In genomic region chr1:8003431-8004112, GRCh38 we compare ENCODE assay signal across 14 cellular contexts. TPM values are rescaled to one million over a fixed set of nuclear protein-coding genes. Genes with fewer than 3 reads are reported as not detected.
DNase-seq lines count a peak whose midpoint lies in the region; TF ChIP-seq lines count a peak whose summit lies in the region.
"Had no signal": no experiment of that assay in that cellular context is flagged by ENCODE, and none has a peak within 500 bp of the region (broad histone marks: within the 10 kb centered on the region; RNA-seq: fewer than 3 reads in every experiment).

No MANE protein-coding gene starts in this region.

- no peaks in the 10 kb centered on the region for H3K27me3 Mint-ChIP-seq in HFFc6 (ENCODE audit: insufficient read depth)
- no peaks in the 10 kb centered on the region for H3K27me3 Mint-ChIP-seq in brain
- H3K27me3 Mint-ChIP-seq in activated T-helper 1 cell treated with anti-CD3 and anti-CD28 coated beads, Interleukin-12 subunit alpha, Interleukin-12 subunit beta, Interleukin-2, Interleukin-4 antibody, amounts not matched to agents 30 ng/mL and 10 ng/mL and 1 ng/mL, durations not matched to agents 14 hours and 24 hours and 36 hours (ENCODE audit: insufficient read depth): no peaks in the 10 kb centered on the region
- H3K27me3 Mint-ChIP-seq: naive B cell had no signal

- H3K9ac ChIP-seq in stomach smooth muscle (ENCODE audit: low read length in 2 of 2): no peak overlapping the region

- peak overlapping the region; percentile 95 for H3K27ac Mint-ChIP-seq in HFFc6
- H3K27ac Mint-ChIP-seq in brain: peak overlapping the region in 4 of 5 experiments; percentile 7 to 69 (median 32)
- no peak overlapping the region for H3K27ac Mint-ChIP-seq in activated T-helper 1 cell treated with anti-CD3 and anti-CD28 coated beads, Interleukin-12 subunit alpha, Interleukin-12 subunit beta, Interleukin-2, Interleukin-4 antibody, amounts not matched to agents 30 ng/mL and 10 ng/mL and 1 ng/mL, durations not matched to agents 14 hours and 24 hours and 36 hours
- H3K27ac Mint-ChIP-seq: CD8-positive, alpha-beta T cell had no signal

- H3K9me3 Mint-ChIP-seq in HFFc6: no peaks in the 10 kb centered on the region
- no peaks in the 10 kb centered on the region for H3K9me3 Mint-ChIP-seq in brain
- H3K9me3 Mint-ChIP-seq in activated T-helper 1 cell treated with anti-CD3 and anti-CD28 coated beads, Interleukin-12 subunit alpha, Interleukin-12 subunit beta, Interleukin-2, Interleukin-4 antibody, amounts not matched to agents 30 ng/mL and 10 ng/mL and 1 ng/mL, durations not matched to agents 14 hours and 24 hours and 36 hours: no peaks in the 10 kb centered on the region
- H3K9me3 Mint-ChIP-seq: CD8-positive, alpha-beta T cell; naive B cell had no signal

- peaks cover 42% of the 10 kb centered on the region for H3K4me1 Mint-ChIP-seq in HFFc6 (ENCODE audit: low read depth)
- peaks cover 12% of the 10 kb centered on the region for H3K4me1 Mint-ChIP-seq in brain
- no peaks in the 10 kb centered on the region for H3K4me1 Mint-ChIP-seq in activated T-helper 1 cell treated with anti-CD3 and anti-CD28 coated beads, Interleukin-12 subunit alpha, Interleukin-12 subunit beta, Interleukin-2, Interleukin-4 antibody, amounts not matched to agents 30 ng/mL and 10 ng/mL and 1 ng/mL, durations not matched to agents 14 hours and 24 hours and 36 hours (ENCODE audit: low read depth)
- H3K4me1 Mint-ChIP-seq: naive B cell had no signal

- H3K27ac ChIP-seq in stomach smooth muscle (ENCODE audit: low read length): peak overlapping the region; percentile 75

- peaks cover 22% of the 10 kb centered on the region for H3K4me1 ChIP-seq in stomach smooth muscle (ENCODE audit: control insufficient read depth, insufficient read depth, low read length)

- H3K9me3 ChIP-seq in stomach smooth muscle (ENCODE audit: control insufficient read depth in 2 of 2, low read length in 2 of 2): no peaks in the 10 kb centered on the region

- DNase-seq in HFFc6 (no peak), iris pigment epithelial cell (ENCODE audit: low read depth) (peak; percentile 24), Ammon's horn (ENCODE audit: low spot score) (no peak), pons (ENCODE audit: low spot score) (no peak), DMS79 treated with DMSO at 0.1 percent for 48 hours (lab: John Stamatoyannopoulos, UW) (no peak)
- no peak for DNase-seq in activated T-helper 1 cell treated with anti-CD3 and anti-CD28 coated beads, Interleukin-12 subunit alpha, Interleukin-12 subunit beta, Interleukin-2, Interleukin-4 antibody, amounts not matched to agents 30 ng/mL and 10 ng/mL and 1 ng/mL, durations not matched to agents 14 hours and 24 hours and 36 hours (ENCODE audit: low spot score)
- DNase-seq: activated CD4-positive, alpha-beta T cell treated with anti-CD3 and anti-CD28 coated beads for 4 hours; CD8-positive, alpha-beta T cell; GF-D8; Karpas-422; naive B cell; NCI-H2029 had no signal

- H3K36me3 Mint-ChIP-seq in HFFc6 (ENCODE audit: low read depth) (peaks cover 5% of the 10 kb centered on the region; the same call in 1 of the 2 replicates), brain (no peaks in the 10 kb centered on the region)
- H3K36me3 Mint-ChIP-seq in activated T-helper 1 cell treated with anti-CD3 and anti-CD28 coated beads, Interleukin-12 subunit alpha, Interleukin-12 subunit beta, Interleukin-2, Interleukin-4 antibody, amounts not matched to agents 30 ng/mL and 10 ng/mL and 1 ng/mL, durations not matched to agents 14 hours and 24 hours and 36 hours (ENCODE audit: low read depth): no peaks in the 10 kb centered on the region

- H3K4me3 Mint-ChIP-seq in HFFc6: peak overlapping the region; percentile 82
- H3K4me3 Mint-ChIP-seq in brain: no peak overlapping the region
- no peak overlapping the region for H3K4me3 Mint-ChIP-seq in activated T-helper 1 cell treated with anti-CD3 and anti-CD28 coated beads, Interleukin-12 subunit alpha, Interleukin-12 subunit beta, Interleukin-2, Interleukin-4 antibody, amounts not matched to agents 30 ng/mL and 10 ng/mL and 1 ng/mL, durations not matched to agents 14 hours and 24 hours and 36 hours
- H3K4me3 Mint-ChIP-seq: CD8-positive, alpha-beta T cell; naive B cell had no signal

- H3K27me3 ChIP-seq in stomach smooth muscle (ENCODE audit: control insufficient read depth in 1 of 2, insufficient read depth in 2 of 2, low read length in 2 of 2): no peaks in the 10 kb centered on the region

- H3K4me3 ChIP-seq in stomach smooth muscle (ENCODE audit: low read length in 2 of 2): no peak overlapping the region

- TF ChIP-seq CTCF in HFFc6 (IDR thresholded peaks at IDR 0.05) (no peak), brain (conservative IDR thresholded peaks at IDR 0.05) (no peak)

- peaks cover 0 to 1% of the 10 kb centered on the region in 2 donors for H3K36me3 ChIP-seq in stomach smooth muscle (ENCODE audit: control insufficient read depth in 2 of 2, insufficient read depth in 2 of 2, low read length in 2 of 2)

- intact Hi-C loops in activated T-helper 1 cell treated with anti-CD3 and anti-CD28 coated beads, Interleukin-12 subunit alpha, Interleukin-12 subunit beta, Interleukin-2, Interleukin-4 antibody, amounts not matched to agents 30 ng/mL and 10 ng/mL and 1 ng/mL, durations not matched to agents 14 hours and 24 hours and 36 hours (cut with micrococcal nuclease): no loop called here

RNA-seq across cellular contexts. Expression of gene ERRFI1, which starts 22.5 kb away (rescaled TPM):
- total RNA-seq in HFFc6 (2021; fragmentation: NEBNext Ultra II Directional; extraction: Animal tissue kit (Norgen Biotek cat#: 25700)): 10 to 100 TPM; 15.8 to 25.5 (median 19.0) TPM
- polyA plus RNA-seq in brain (ENCODE audit: insufficient read depth, low read depth, low replicate concordance): 8.9 TPM
- total RNA-seq in activated T-helper 1 cell treated with anti-CD3 and anti-CD28 coated beads, Interleukin-12 subunit alpha, Interleukin-12 subunit beta, Interleukin-2, Interleukin-4 antibody, amounts not matched to agents 30 ng/mL and 10 ng/mL and 1 ng/mL, durations not matched to agents 14 hours and 24 hours and 36 hours: 1.6 and 3.2 TPM in 2 replicates

RNA-seq across cellular contexts. Expression of gene PARK7, which starts 42.1 kb away (rescaled TPM):
- 100 to 1,000 TPM; 331 to 377 (median 362) TPM for total RNA-seq in HFFc6 (2021; fragmentation: NEBNext Ultra II Directional; extraction: Animal tissue kit (Norgen Biotek cat#: 25700))
- 495 TPM for polyA plus RNA-seq in brain (ENCODE audit: insufficient read depth, low read depth, low replicate concordance)
- 425 and 429 TPM in 2 replicates for total RNA-seq in activated T-helper 1 cell treated with anti-CD3 and anti-CD28 coated beads, Interleukin-12 subunit alpha, Interleukin-12 subunit beta, Interleukin-2, Interleukin-4 antibody, amounts not matched to agents 30 ng/mL and 10 ng/mL and 1 ng/mL, durations not matched to agents 14 hours and 24 hours and 36 hours
